ENCODE assay signal across 13 cellular contexts in genomic region chr20:63847374-63848002, GRCh38. TPM values are rescaled to one million over a fixed set of nuclear protein-coding genes. Genes with fewer than 3 reads are reported as not detected.
DNase-seq lines count a peak whose midpoint lies in the region; ATAC-seq, FAIRE-seq and TF ChIP-seq lines count a peak whose summit lies in the region.
"Had no signal": no experiment of that assay in that cellular context is flagged by ENCODE, and none has a peak within 500 bp of the region (broad histone marks: within the 10 kb centered on the region; RNA-seq: fewer than 3 reads in every experiment).

No MANE protein-coding gene starts in this region.

- H3K27ac ChIP-seq in IMR-90 (ENCODE audit: insufficient read depth, low read length) (no peak overlapping the region), astrocyte (ENCODE audit: low read depth, low read length) (no peak overlapping the region), stomach smooth muscle (ENCODE audit: low read length) (peak overlapping the region; percentile 37)

- H3K9ac ChIP-seq in IMR-90 (ENCODE audit: low read depth, low read length) (no peak overlapping the region), astrocyte (ENCODE audit: low read length) (peak overlapping the region; percentile 59), stomach smooth muscle (ENCODE audit: low read length in 2 of 2) (no peak overlapping the region)

- H3K4ac ChIP-seq in IMR-90 (ENCODE audit: low read depth, low read length), result peak overlapping the region; percentile 67

- H3K27ac Mint-ChIP-seq in astrocyte (ENCODE audit: unreplicated experiment), result no peak overlapping the region
- H3K27ac Mint-ChIP-seq in activated T-cell treated with anti-CD3 and anti-CD28 coated beads, Interleukin-2, amount 50 U/mL, for 72 hours, result no peak overlapping the region
- H3K27ac Mint-ChIP-seq: stimulated activated naive CD8-positive, alpha-beta T cell treated with anti-CD3 and anti-CD28 coated beads, Interleukin-15, Interleukin-2, amounts not matched to agents 100 ng/mL and 50 ng/mL, for 24 hours had no signal

- peak overlapping the region; percentile 80; the same call in 2 of the 3 replicates for H2BK15ac ChIP-seq in IMR-90 (ENCODE audit: low read depth, low read length)

- peak overlapping the region; percentile 95 for H2AK5ac ChIP-seq in IMR-90 (ENCODE audit: low read depth, low read length)

- H3K9me3 ChIP-seq in IMR-90 (ENCODE audit: control insufficient read depth, insufficient read depth, low read length), result no peaks in the 10 kb centered on the region
- H3K9me3 ChIP-seq in astrocyte (ENCODE audit: insufficient read depth, low read depth, low read length), result no peaks in the 10 kb centered on the region
- no peaks in the 10 kb centered on the region for H3K9me3 ChIP-seq in stomach smooth muscle (ENCODE audit: control insufficient read depth in 2 of 2, low read length in 2 of 2)

- peak overlapping the region; percentile 71 for H2AK9ac ChIP-seq in IMR-90 (replicated peaks; ENCODE audit: low read depth, low read length, poor library complexity)

- in situ Hi-C loops in IMR-90 (cut with MboI; ENCODE audit: low sequenced_read_pairs), result no loop called here

- peak overlapping the region in 1 of 2 experiments; percentile 15; a peak in 1 of 4 replicates for H4K8ac ChIP-seq in IMR-90 (ENCODE audit: low read depth in 2 of 2, low read length in 2 of 2)

- no peak for TF ChIP-seq CTCF in IMR-90 (conservative IDR thresholded peaks at IDR 0.05; ENCODE audit: low read depth, low read length)
- TF ChIP-seq CTCF in astrocyte (IDR thresholded peaks at IDR 0.05; ENCODE audit: insufficient read depth, low read depth, low read length), result no peak
- TF ChIP-seq CTCF in foreskin fibroblast (IDR thresholded peaks at IDR 0.05; ENCODE audit: low read depth, low read length), result no peak

- TF ChIP-seq POLR2A in IMR-90 (IDR thresholded peaks at IDR 0.05; ENCODE audit: low read depth, low read length) (no peak), H54 (IDR thresholded peaks at IDR 0.05; ENCODE audit: low read depth, low read length) (no peak)

- FAIRE-seq in astrocyte (lab: Jason Lieb, UNC), result no peak
- no peak for FAIRE-seq in H54 (lab: Jason Lieb, UNC)

- no peak overlapping the region for H4K5ac ChIP-seq in IMR-90 (ENCODE audit: low read depth, low read length)

- POLR2A ChIA-PET in IMR-90 (lab: Charles Lee; ENCODE audit: unreplicated experiment), result interaction anchor here (0.6 kb wide), 1 partner anchor 18 kb away, joined by 3 read pairs; no protein-coding TSS in a partner anchor

- H2AFZ ChIP-seq in IMR-90 (replicated peaks; ENCODE audit: low read length, poor library complexity) (peak overlapping the region; percentile 91), astrocyte (ENCODE audit: low read depth, low read length) (peak overlapping the region; percentile 70)

- no peaks in the 10 kb centered on the region for H3K79me2 ChIP-seq in astrocyte (ENCODE audit: insufficient read depth, low read length)

- H3K4me1 Mint-ChIP-seq in astrocyte (ENCODE audit: low read depth, unreplicated experiment), result peaks cover 2% of the 10 kb centered on the region
- H3K4me1 Mint-ChIP-seq in activated T-cell treated with anti-CD3 and anti-CD28 coated beads, Interleukin-2, amount 50 U/mL, for 72 hours (ENCODE audit: low read depth), result peaks cover 30% of the 10 kb centered on the region

- intact Hi-C loops in IMR-90 (cut with micrococcal nuclease), result no loop called here

- peak overlapping the region; percentile 27; the same call in 1 of the 2 replicates for H4K91ac ChIP-seq in IMR-90 (ENCODE audit: insufficient read depth, low read depth, low read length)

- no peak overlapping the region for H3K18ac ChIP-seq in IMR-90 (ENCODE audit: low read depth, low read length)

- H2BK20ac ChIP-seq in IMR-90 (ENCODE audit: low read depth, low read length), result no peak overlapping the region

- no peak for TF ChIP-seq RAD21 in IMR-90 (IDR thresholded peaks at IDR 0.05; ENCODE audit: low read length)

- H3K79me1 ChIP-seq in IMR-90 (ENCODE audit: low read depth in 1 of 2, low read length in 2 of 2), result no peaks in the 10 kb centered on the region

- peaks cover 9% of the 10 kb centered on the region for H3K27me3 Mint-ChIP-seq in astrocyte (ENCODE audit: low read depth, unreplicated experiment)
- peaks cover 59% of the 10 kb centered on the region for H3K27me3 Mint-ChIP-seq in activated T-cell treated with anti-CD3 and anti-CD28 coated beads, Interleukin-2, amount 50 U/mL, for 72 hours (ENCODE audit: low read depth)

- H3K36me3 ChIP-seq in IMR-90 (ENCODE audit: control insufficient read depth, insufficient read depth, low read length) (no peaks in the 10 kb centered on the region), astrocyte (ENCODE audit: insufficient read depth, low read length) (no peaks in the 10 kb centered on the region), stomach smooth muscle (ENCODE audit: control insufficient read depth in 2 of 2, insufficient read depth in 2 of 2, low read length in 2 of 2) (no peaks in the 10 kb centered on the region)

- H3K23ac ChIP-seq in IMR-90 (ENCODE audit: low read depth, low read length), result peak overlapping the region; percentile 88; the same call in 1 of the 2 replicates

- H3K27me3 ChIP-seq in IMR-90 (ENCODE audit: control insufficient read depth, insufficient read depth, low read length), result peaks cover 6% of the 10 kb centered on the region
- H3K27me3 ChIP-seq in astrocyte (ENCODE audit: insufficient read depth, low read length), result no peaks in the 10 kb centered on the region
- peaks cover 10 to 15% of the 10 kb centered on the region in 2 donors for H3K27me3 ChIP-seq in stomach smooth muscle (ENCODE audit: control insufficient read depth in 1 of 2, insufficient read depth in 2 of 2, low read length in 2 of 2)

- H3K9me1 ChIP-seq in IMR-90 (ENCODE audit: insufficient read depth, low read length), result 0 out of 2 replicates have a peak, but pooled peaks cover 5% of the 10 kb centered on the region

- H3K56ac ChIP-seq in IMR-90 (ENCODE audit: extremely low read depth, insufficient read depth, low read length), result no peak overlapping the region

- WGBS in IMR-90 (ENCODE audit: extremely low coverage in 2 of 2, insufficient read length in 1 of 2), 2 experiments, result 40% methylated on average over 2 of the region's 16 CpGs; no CpG with 5 or more reads in 1 of the 2 experiments

- CTCF ChIA-PET in IMR-90 (lab: Yijun Ruan, JAX), result no interaction called here

- H4K20me1 ChIP-seq in IMR-90 (ENCODE audit: insufficient read depth, low read length), result no peaks in the 10 kb centered on the region
- no peaks in the 10 kb centered on the region for H4K20me1 ChIP-seq in astrocyte (ENCODE audit: insufficient read depth, low read length)

- peak overlapping the region; percentile 12; the same call in 1 of the 2 replicates for H3K14ac ChIP-seq in IMR-90 (replicated peaks; ENCODE audit: low read depth, low read length)

- H3K36me3 Mint-ChIP-seq in astrocyte (ENCODE audit: low read depth, unreplicated experiment), result no peaks in the 10 kb centered on the region
- H3K36me3 Mint-ChIP-seq in activated T-cell treated with anti-CD3 and anti-CD28 coated beads, Interleukin-2, amount 50 U/mL, for 72 hours (ENCODE audit: insufficient read depth in 2 of 2), result no peaks in the 10 kb centered on the region

- no peak overlapping the region for H3K4me2 ChIP-seq in IMR-90 (ENCODE audit: low read depth, low read length)
- peak overlapping the region; percentile 61 for H3K4me2 ChIP-seq in astrocyte (ENCODE audit: low read length)

- peaks cover 8% of the 10 kb centered on the region for H3K4me1 ChIP-seq in IMR-90 (ENCODE audit: control insufficient read depth, insufficient read depth, low read length)
- peaks cover 20% of the 10 kb centered on the region for H3K4me1 ChIP-seq in astrocyte (ENCODE audit: insufficient read depth, low read length)
- H3K4me1 ChIP-seq in stomach smooth muscle (ENCODE audit: control insufficient read depth, insufficient read depth, low read length), result peaks cover 16% of the 10 kb centered on the region

- dilution Hi-C loops in IMR-90 (cut with HindIII; ENCODE audit: low sequenced_read_pairs, unreplicated experiment), result no loop called here

- no peak overlapping the region for H3K4me3 Mint-ChIP-seq in astrocyte (ENCODE audit: unreplicated experiment)
- H3K4me3 Mint-ChIP-seq in activated T-cell treated with anti-CD3 and anti-CD28 coated beads, Interleukin-2, amount 50 U/mL, for 72 hours, result no peak overlapping the region
- H3K4me3 Mint-ChIP-seq: activated T-cell treated with anti-CD3 and anti-CD28 coated beads, Interleukin-2, amount 50 U/mL, for 4 hours; stimulated activated naive CD8-positive, alpha-beta T cell treated with anti-CD3 and anti-CD28 coated beads, Interleukin-15, Interleukin-2, amounts not matched to agents 100 ng/mL and 50 ng/mL, for 24 hours had no signal

- H3K9me3 Mint-ChIP-seq in astrocyte (ENCODE audit: unreplicated experiment), result no peaks in the 10 kb centered on the region
- no peaks in the 10 kb centered on the region for H3K9me3 Mint-ChIP-seq in activated T-cell treated with anti-CD3 and anti-CD28 coated beads, Interleukin-2, amount 50 U/mL, for 72 hours
- H3K9me3 Mint-ChIP-seq: activated T-cell treated with anti-CD3 and anti-CD28 coated beads, Interleukin-2, amount 50 U/mL, for 4 hours; stimulated activated naive CD8-positive, alpha-beta T cell treated with anti-CD3 and anti-CD28 coated beads, Interleukin-15, Interleukin-2, amounts not matched to agents 100 ng/mL and 50 ng/mL, for 24 hours had no signal

- peak overlapping the region; percentile 37 for H2BK5ac ChIP-seq in IMR-90 (ENCODE audit: low read depth, low read length, poor library complexity, severe bottlenecking)

- ATAC-seq in IMR-90 (ENCODE audit: low read depth), result 0 out of 2 replicates have a peak, but pooled peaks have one; percentile 5
- no peak for ATAC-seq in activated T-cell treated with anti-CD3 and anti-CD28 coated beads, Interleukin-2, amount 50 U/mL, for 72 hours (replicated peaks in 1 of 2)
- ATAC-seq: activated T-cell treated with anti-CD3 and anti-CD28 coated beads, Interleukin-2, amount 50 U/mL, for 4 hours had no signal

- DNase-seq in IMR-90 (no peak), astrocyte (ENCODE audit: low read depth) (no peak), islet precursor cell (peak; percentile 62), H54 (ENCODE audit: insufficient read length, low spot score) (no peak), foreskin fibroblast (no peak), T-helper 9 cell (no peak)
- DNase-seq in activated T-cell treated with anti-CD3 and anti-CD28 coated beads, Interleukin-2, amount 50 U/mL, for 72 hours, result no peak
- DNase-seq: activated T-cell treated with anti-CD3 and anti-CD28 coated beads, Interleukin-2, amount 50 U/mL, for 4 hours; NCI-H446 treated with DMSO at 0.1 percent for 48 hours; T-helper 1 cell had no signal

- no TSS peak for BruUV-seq in IMR-90 (replicated peaks; lab: Mats Ljungman, UMichigan)

- H3K4me3 ChIP-seq in IMR-90 (ENCODE audit: insufficient read depth, low read depth, low read length) (no peak overlapping the region), astrocyte (ENCODE audit: insufficient read depth, low read depth, low read length) (no peak overlapping the region), stomach smooth muscle (ENCODE audit: low read length in 2 of 2) (no peak overlapping the region), foreskin fibroblast (ENCODE audit: low read depth in 1 of 2, low read length in 2 of 2) (no peak overlapping the region)

- H2BK120ac ChIP-seq in IMR-90 (ENCODE audit: low read depth, low read length), result no peak overlapping the region

RNA-seq across cellular contexts. Expression of gene ABHD16B, which starts 13.8 kb away (rescaled TPM):
- total RNA-seq in IMR-90 (2012; rRNA removed) (not detected in 2 replicates), astrocyte (not detected in 2 replicates)
- polyA plus RNA-seq in IMR-90 (2012; rRNA removed), result 0.05 TPM in 1 of 2 replicates, not detected in the other
- not detected in 2 replicates for polyA plus RNA-seq in IMR-90 (2012; cell fraction: cytosol; rRNA removed)
- polyA plus RNA-seq in IMR-90 (2012; cell fraction: nucleus; rRNA removed; ENCODE audit: low replicate concordance), result not detected in 2 replicates
- under 1 TPM in 1 of 2 donors, not detected in 1; 0.22 TPM for total RNA-seq in activated T-cell treated with anti-CD3 and anti-CD28 coated beads, Interleukin-2, amount 50 U/mL, for 72 hours
- total RNA-seq: activated T-cell treated with anti-CD3 and anti-CD28 coated beads, Interleukin-2, amount 50 U/mL, for 4 hours; kidney epithelial cell had no signal

RNA-seq across cellular contexts. Expression of gene ZBTB46, which starts 16.4 kb away (rescaled TPM):
- 14.9 and 15.3 TPM in 2 replicates for total RNA-seq in IMR-90 (2012; rRNA removed)
- 4.2 and 4.3 TPM in 2 replicates for polyA plus RNA-seq in IMR-90 (2012; rRNA removed)
- polyA plus RNA-seq in IMR-90 (2012; cell fraction: cytosol; rRNA removed), result 2.4 and 4.8 TPM in 2 replicates
- 10.3 and 18.2 TPM in 2 replicates for polyA plus RNA-seq in IMR-90 (2012; cell fraction: nucleus; rRNA removed; ENCODE audit: low replicate concordance)
- total RNA-seq in astrocyte, result 12.9 and 13.9 TPM in 2 replicates
- 1 to 10 TPM; 2.7 to 8.2 TPM for total RNA-seq in activated T-cell treated with anti-CD3 and anti-CD28 coated beads, Interleukin-2, amount 50 U/mL, for 72 hours

RNA-seq across cellular contexts. Expression of gene TPD52L2, which starts 17.6 kb away (rescaled TPM):
- 113 and 119 TPM in 2 replicates for total RNA-seq in IMR-90 (2012; rRNA removed)
- 189 and 191 TPM in 2 replicates for polyA plus RNA-seq in IMR-90 (2012; rRNA removed)
- 217 and 218 TPM in 2 replicates for polyA plus RNA-seq in IMR-90 (2012; cell fraction: cytosol; rRNA removed)
- polyA plus RNA-seq in IMR-90 (2012; cell fraction: nucleus; rRNA removed; ENCODE audit: low replicate concordance), result 189 and 198 TPM in 2 replicates
- total RNA-seq in astrocyte, result 145 TPM in 2 replicates
- total RNA-seq in activated T-cell treated with anti-CD3 and anti-CD28 coated beads, Interleukin-2, amount 50 U/mL, for 72 hours, result 10 to 100 TPM; 71.5 to 76.8 TPM

RNA-seq across cellular contexts. Expression of gene DNAJC5, which starts 47.4 kb away (rescaled TPM):
- total RNA-seq in IMR-90 (2012; rRNA removed) (45.2 and 46.9 TPM in 2 replicates), astrocyte (64.6 and 65.6 TPM in 2 replicates)
- polyA plus RNA-seq in IMR-90 (2012; rRNA removed), result 35.6 and 36.3 TPM in 2 replicates
- 34.5 and 45.2 TPM in 2 replicates for polyA plus RNA-seq in IMR-90 (2012; cell fraction: cytosol; rRNA removed)
- 30.4 and 42.4 TPM in 2 replicates for polyA plus RNA-seq in IMR-90 (2012; cell fraction: nucleus; rRNA removed; ENCODE audit: low replicate concordance)
- total RNA-seq in activated T-cell treated with anti-CD3 and anti-CD28 coated beads, Interleukin-2, amount 50 U/mL, for 72 hours, result 10 to 100 TPM; 37.6 to 40.5 TPM
